In the genomic region with DNA sequence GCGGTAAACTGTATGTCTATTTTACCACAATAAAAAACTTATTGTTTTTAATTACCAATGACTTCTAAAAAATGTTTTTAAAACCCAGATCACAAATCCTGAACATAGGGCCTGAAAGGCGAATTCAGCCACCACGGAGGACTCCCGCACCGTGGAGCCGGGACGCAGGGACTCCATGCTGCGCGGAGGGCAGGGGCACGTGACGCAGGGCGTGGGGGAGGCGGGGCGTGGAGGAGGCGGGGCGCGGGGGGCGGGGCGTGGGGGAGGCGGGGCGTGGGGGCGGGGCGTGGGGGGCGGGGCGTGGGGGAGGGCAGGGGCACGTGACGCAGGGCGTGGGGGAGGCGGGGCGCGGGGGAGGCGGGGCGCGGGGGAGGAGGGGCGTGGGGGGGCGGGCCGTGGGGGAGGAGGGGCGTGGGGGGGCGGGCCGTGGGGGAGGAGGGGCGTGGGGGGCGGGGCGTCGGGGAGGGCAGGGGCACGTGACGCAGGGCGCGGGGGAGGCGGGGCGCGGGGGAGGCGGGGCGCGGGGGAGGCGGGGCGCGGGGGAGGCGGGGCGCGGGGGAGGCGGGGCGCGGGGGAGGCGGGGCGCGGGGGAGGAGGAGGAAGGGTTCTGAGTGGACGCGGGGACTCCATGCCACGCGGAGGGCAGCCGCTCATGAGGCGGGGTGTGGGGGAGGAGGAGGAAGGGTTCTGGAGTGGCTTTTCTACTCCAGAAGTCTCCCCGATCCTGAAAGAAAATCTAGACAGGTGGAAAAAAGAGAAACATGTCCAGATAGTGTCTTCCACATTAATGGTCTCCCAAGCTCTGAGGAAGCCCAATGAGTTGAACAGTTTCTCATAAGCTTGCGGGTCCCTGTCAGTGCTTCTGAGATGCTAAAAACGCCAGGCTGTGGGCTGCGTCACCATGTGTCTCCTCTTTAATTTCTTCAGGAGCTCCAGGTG, we compare ENCODE assay signal across 2 cellular contexts.
TF ChIP-seq lines count a peak whose summit lies in the region.

No MANE protein-coding gene starts in this region.

TF ChIP-seq in GM12891, 5 proteins besides CTCF, POLR2A, EP300 and RAD21 (continued from another document):
- no peak for TF ChIP-seq PAX5 (IDR thresholded peaks at IDR 0.05; ENCODE audit: insufficient read depth, low read length, severe bottlenecking)
- TF ChIP-seq TAF1 (IDR thresholded peaks at IDR 0.05; ENCODE audit: low read depth, low read length): no peak

TF ChIP-seq in endothelial cell of umbilical vein, 7 proteins besides CTCF, POLR2A, EP300 and RAD21 (continued from another document):
- TF ChIP-seq FOS (IDR thresholded peaks at IDR 0.05; ENCODE audit: borderline replicate concordance, insufficient read depth, low read length) (no peak), MAX (IDR thresholded peaks at IDR 0.05; ENCODE audit: insufficient read depth, insufficient read length) (peak; percentile 78), GATA2 (IDR thresholded peaks at IDR 0.05; ENCODE audit: insufficient read depth, insufficient read length, low read depth, low read length) (no peak), POLR2AphosphoS5 (IDR thresholded peaks at IDR 0.05; ENCODE audit: insufficient read depth, low read depth, low read length) (peak; percentile 62), MYC (IDR thresholded peaks at IDR 0.05; ENCODE audit: low read depth, low read length) (no peak)
